In genomic region chr3:190847423-190847822, GRCh38 we compare ENCODE assay signal across 23 cellular contexts. TPM values are rescaled to one million over a fixed set of nuclear protein-coding genes. Genes with fewer than 3 reads are reported as not detected.
"Had no signal": no experiment of that assay in that cellular context is flagged by ENCODE, and none has a peak within 500 bp of the region (broad histone marks: within the 10 kb centered on the region; RNA-seq: fewer than 3 reads in every experiment).

No MANE protein-coding gene starts in this region.

- H3K4me3 ChIP-seq: cardiac muscle cell had no signal

- H3K27ac ChIP-seq: brain microvascular endothelial cell, cardiac muscle cell had no signal

- ATAC-seq: activated T-cell treated with anti-CD3 and anti-CD28 coated beads, Interleukin-2, amount 50 U/mL, for 4 hours; PC-3; T-helper 17 cell had no signal

- DNase-seq: activated B cell treated with CpG ODN at 0.5 μM for 24 hours; activated CD4-positive, alpha-beta T cell treated with anti-CD3 and anti-CD28 coated beads for 1 hour; activated CD4-positive, alpha-beta T cell treated with anti-CD3 and anti-CD28 coated beads, Interleukin-2, amount 10 ng/mL, durations not matched to agents 24 days and 14 days; activated CD4-positive, alpha-beta T cell treated with anti-CD3 and anti-CD28 coated beads, Interleukin-2, amount 50 U/mL, for 48 hours; activated CD8-positive, alpha-beta memory T cell treated with anti-CD3 and anti-CD28 coated beads for 24 hours; activated gamma-delta T cell; activated naive CD4-positive, alpha-beta T cell treated with anti-CD3 and anti-CD28 coated beads for 36 hours; activated T-cell treated with anti-CD3 and anti-CD28 coated beads, Interleukin-2, amount 50 U/mL, for 4 hours; amygdala; brain microvascular endothelial cell; MM.1S; NCI-H1105 treated with DMSO at 0.1 percent for 48 hours; NCI-H1436 treated with DMSO at 0.1 percent for 48 hours; NCI-H187; NCI-H2081 treated with DMSO at 0.1 percent for 48 hours; NCI-H446; NCI-H524; PC-3; SHP77 treated with DMSO at 0.1 percent for 48 hours; T-helper 17 cell; T-helper 9 cell had no signal

- H3K36me3 ChIP-seq: brain microvascular endothelial cell, cardiac muscle cell had no signal

- H3K27me3 ChIP-seq: brain microvascular endothelial cell, cardiac muscle cell had no signal

RNA-seq across cellular contexts. Expression of gene GMNC, which starts 15.1 kb away (rescaled TPM):
- total RNA-seq: activated B cell treated with CpG ODN at 0.5 μM for 24 hours; activated CD4-positive, alpha-beta T cell treated with anti-CD3 and anti-CD28 coated beads, Interleukin-2, amount 10 ng/mL, durations not matched to agents 24 days and 14 days; activated naive CD4-positive, alpha-beta T cell treated with anti-CD3 and anti-CD28 coated beads for 36 hours; activated T-cell treated with anti-CD3 and anti-CD28 coated beads, Interleukin-2, amount 50 U/mL, for 4 hours; cardiac muscle cell; PC-3; SK-MEL-5; T-helper 17 cell had no signal
- polyA plus RNA-seq: cardiac muscle cell had no signal
